1 cellular context compared by ENCODE assay signal in genomic region chr9:133893191-133893994, GRCh38.
TF ChIP-seq lines count a peak whose summit lies in the region.

No MANE protein-coding gene starts in this region.

TF ChIP-seq in HepG2, 621 proteins besides CTCF, POLR2A, EP300 and RAD21 (continued from another document and continues in another):
- TF ChIP-seq, protein P1, sequence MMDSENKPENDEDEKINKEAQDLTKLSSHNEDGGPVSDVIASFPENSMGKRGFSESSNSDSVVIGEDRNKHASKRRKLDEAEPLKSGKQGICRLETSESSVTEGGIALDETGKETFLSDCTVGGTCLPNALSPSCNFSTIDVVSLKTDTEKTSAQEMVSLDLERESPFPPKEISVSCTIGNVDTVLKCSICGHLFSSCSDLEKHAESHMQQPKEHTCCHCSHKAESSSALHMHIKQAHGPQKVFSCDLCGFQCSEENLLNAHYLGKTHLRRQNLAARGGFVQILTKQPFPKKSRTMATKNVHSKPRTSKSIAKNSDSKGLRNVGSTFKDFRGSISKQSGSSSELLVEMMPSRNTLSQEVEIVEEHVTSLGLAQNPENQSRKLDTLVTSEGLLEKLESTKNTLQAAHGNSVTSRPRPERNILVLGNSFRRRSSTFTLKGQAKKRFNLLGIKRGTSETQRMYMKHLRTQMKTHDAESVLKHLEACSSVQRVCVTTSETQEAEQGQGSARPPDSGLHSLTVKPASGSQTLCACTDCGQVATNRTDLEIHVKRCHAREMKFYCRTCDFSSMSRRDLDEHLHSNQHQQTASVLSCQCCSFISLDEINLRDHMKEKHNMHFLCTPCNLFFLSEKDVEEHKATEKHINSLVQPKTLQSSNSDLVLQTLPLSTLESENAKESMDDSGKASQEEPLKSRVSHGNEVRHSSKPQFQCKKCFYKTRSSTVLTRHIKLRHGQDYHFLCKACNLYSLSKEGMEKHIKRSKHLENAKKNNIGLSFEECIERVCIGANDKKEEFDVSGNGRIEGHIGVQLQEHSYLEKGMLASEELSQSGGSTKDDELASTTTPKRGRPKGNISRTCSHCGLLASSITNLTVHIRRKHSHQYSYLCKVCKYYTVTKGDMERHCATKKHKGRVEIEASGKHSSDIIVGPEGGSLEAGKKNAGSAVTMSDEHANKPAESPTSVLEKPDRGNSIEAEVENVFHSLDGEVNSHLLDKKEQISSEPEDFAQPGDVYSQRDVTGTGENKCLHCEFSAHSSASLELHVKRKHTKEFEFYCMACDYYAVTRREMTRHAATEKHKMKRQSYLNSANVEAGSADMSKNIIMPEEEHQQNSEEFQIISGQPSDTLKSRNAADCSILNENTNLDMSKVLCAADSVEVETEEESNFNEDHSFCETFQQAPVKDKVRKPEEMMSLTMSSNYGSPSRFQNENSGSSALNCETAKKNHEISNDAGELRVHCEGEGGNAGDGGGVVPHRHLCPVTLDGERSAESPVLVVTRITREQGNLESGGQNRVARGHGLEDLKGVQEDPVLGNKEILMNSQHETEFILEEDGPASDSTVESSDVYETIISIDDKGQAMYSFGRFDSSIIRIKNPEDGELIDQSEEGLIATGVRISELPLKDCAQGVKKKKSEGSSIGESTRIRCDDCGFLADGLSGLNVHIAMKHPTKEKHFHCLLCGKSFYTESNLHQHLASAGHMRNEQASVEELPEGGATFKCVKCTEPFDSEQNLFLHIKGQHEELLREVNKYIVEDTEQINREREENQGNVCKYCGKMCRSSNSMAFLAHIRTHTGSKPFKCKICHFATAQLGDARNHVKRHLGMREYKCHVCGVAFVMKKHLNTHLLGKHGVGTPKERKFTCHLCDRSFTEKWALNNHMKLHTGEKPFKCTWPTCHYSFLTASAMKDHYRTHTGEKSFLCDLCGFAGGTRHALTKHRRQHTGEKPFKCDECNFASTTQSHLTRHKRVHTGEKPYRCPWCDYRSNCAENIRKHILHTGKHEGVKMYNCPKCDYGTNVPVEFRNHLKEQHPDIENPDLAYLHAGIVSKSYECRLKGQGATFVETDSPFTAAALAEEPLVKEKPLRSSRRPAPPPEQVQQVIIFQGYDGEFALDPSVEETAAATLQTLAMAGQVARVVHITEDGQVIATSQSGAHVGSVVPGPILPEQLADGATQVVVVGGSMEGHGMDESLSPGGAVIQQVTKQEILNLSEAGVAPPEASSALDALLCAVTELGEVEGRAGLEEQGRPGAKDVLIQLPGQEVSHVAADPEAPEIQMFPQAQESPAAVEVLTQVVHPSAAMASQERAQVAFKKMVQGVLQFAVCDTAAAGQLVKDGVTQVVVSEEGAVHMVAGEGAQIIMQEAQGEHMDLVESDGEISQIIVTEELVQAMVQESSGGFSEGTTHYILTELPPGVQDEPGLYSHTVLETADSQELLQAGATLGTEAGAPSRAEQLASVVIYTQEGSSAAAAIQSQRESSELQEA (CRISPR knock-in tag; IDR thresholded peaks at IDR 0.05; ENCODE audit: not compliant biosample characterization) = no peak
- TF ChIP-seq, protein P2, sequence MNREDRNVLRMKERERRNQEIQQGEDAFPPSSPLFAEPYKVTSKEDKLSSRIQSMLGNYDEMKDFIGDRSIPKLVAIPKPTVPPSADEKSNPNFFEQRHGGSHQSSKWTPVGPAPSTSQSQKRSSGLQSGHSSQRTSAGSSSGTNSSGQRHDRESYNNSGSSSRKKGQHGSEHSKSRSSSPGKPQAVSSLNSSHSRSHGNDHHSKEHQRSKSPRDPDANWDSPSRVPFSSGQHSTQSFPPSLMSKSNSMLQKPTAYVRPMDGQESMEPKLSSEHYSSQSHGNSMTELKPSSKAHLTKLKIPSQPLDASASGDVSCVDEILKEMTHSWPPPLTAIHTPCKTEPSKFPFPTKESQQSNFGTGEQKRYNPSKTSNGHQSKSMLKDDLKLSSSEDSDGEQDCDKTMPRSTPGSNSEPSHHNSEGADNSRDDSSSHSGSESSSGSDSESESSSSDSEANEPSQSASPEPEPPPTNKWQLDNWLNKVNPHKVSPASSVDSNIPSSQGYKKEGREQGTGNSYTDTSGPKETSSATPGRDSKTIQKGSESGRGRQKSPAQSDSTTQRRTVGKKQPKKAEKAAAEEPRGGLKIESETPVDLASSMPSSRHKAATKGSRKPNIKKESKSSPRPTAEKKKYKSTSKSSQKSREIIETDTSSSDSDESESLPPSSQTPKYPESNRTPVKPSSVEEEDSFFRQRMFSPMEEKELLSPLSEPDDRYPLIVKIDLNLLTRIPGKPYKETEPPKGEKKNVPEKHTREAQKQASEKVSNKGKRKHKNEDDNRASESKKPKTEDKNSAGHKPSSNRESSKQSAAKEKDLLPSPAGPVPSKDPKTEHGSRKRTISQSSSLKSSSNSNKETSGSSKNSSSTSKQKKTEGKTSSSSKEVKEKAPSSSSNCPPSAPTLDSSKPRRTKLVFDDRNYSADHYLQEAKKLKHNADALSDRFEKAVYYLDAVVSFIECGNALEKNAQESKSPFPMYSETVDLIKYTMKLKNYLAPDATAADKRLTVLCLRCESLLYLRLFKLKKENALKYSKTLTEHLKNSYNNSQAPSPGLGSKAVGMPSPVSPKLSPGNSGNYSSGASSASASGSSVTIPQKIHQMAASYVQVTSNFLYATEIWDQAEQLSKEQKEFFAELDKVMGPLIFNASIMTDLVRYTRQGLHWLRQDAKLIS (CRISPR knock-in tag; IDR thresholded peaks at IDR 0.05) = no peak
- TF ChIP-seq, protein P3, sequence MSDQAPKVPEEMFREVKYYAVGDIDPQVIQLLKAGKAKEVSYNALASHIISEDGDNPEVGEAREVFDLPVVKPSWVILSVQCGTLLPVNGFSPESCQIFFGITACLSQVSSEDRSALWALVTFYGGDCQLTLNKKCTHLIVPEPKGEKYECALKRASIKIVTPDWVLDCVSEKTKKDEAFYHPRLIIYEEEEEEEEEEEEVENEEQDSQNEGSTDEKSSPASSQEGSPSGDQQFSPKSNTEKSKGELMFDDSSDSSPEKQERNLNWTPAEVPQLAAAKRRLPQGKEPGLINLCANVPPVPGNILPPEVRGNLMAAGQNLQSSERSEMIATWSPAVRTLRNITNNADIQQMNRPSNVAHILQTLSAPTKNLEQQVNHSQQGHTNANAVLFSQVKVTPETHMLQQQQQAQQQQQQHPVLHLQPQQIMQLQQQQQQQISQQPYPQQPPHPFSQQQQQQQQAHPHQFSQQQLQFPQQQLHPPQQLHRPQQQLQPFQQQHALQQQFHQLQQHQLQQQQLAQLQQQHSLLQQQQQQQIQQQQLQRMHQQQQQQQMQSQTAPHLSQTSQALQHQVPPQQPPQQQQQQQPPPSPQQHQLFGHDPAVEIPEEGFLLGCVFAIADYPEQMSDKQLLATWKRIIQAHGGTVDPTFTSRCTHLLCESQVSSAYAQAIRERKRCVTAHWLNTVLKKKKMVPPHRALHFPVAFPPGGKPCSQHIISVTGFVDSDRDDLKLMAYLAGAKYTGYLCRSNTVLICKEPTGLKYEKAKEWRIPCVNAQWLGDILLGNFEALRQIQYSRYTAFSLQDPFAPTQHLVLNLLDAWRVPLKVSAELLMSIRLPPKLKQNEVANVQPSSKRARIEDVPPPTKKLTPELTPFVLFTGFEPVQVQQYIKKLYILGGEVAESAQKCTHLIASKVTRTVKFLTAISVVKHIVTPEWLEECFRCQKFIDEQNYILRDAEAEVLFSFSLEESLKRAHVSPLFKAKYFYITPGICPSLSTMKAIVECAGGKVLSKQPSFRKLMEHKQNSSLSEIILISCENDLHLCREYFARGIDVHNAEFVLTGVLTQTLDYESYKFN (CRISPR knock-in tag; conservative IDR thresholded peaks at IDR 0.05) = no peak
- no peak for TF ChIP-seq PRPF4 (IDR thresholded peaks at IDR 0.05; ENCODE audit: low read depth, low read length, poor library complexity, severe bottlenecking)
- TF ChIP-seq DMTF1 (CRISPR knock-in tag; IDR thresholded peaks at IDR 0.05) = no peak
- no peak for TF ChIP-seq ZNF530 (CRISPR knock-in tag; IDR thresholded peaks at IDR 0.05; ENCODE audit: low read depth)
- no peak for TF ChIP-seq ZNF432 (CRISPR knock-in tag; IDR thresholded peaks at IDR 0.05; ENCODE audit: borderline replicate concordance)
- no peak for TF ChIP-seq IRF2 (CRISPR knock-in tag; IDR thresholded peaks at IDR 0.05)
- TF ChIP-seq CBX5 (CRISPR knock-in tag; IDR thresholded peaks at IDR 0.05; ENCODE audit: borderline replicate concordance) = no peak
- peak; percentile 58; the same call in 1 of the 2 replicates for TF ChIP-seq ZNF468 (CRISPR knock-in tag; IDR thresholded peaks at IDR 0.05)
- no peak for TF ChIP-seq SMAD9 (CRISPR knock-in tag; IDR thresholded peaks at IDR 0.05)
- TF ChIP-seq RBAK (CRISPR knock-in tag; IDR thresholded peaks at IDR 0.05) = no peak
- TF ChIP-seq NR2C2 (CRISPR knock-in tag; IDR thresholded peaks at IDR 0.05; ENCODE audit: borderline replicate concordance) = no peak
- TF ChIP-seq HOXA9 (CRISPR knock-in tag; IDR thresholded peaks at IDR 0.05; ENCODE audit: borderline replicate concordance) = no peak
- TF ChIP-seq, protein P4, sequence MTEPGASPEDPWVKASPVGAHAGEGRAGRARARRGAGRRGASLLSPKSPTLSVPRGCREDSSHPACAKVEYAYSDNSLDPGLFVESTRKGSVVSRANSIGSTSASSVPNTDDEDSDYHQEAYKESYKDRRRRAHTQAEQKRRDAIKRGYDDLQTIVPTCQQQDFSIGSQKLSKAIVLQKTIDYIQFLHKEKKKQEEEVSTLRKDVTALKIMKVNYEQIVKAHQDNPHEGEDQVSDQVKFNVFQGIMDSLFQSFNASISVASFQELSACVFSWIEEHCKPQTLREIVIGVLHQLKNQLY (CRISPR knock-in tag; IDR thresholded peaks at IDR 0.05) = no peak
- no peak for TF ChIP-seq MEIS2 (CRISPR knock-in tag; IDR thresholded peaks at IDR 0.05)
- TF ChIP-seq SCMH1 (CRISPR knock-in tag; IDR thresholded peaks at IDR 0.05; ENCODE audit: borderline replicate concordance) = no peak
- no peak for TF ChIP-seq SSRP1 (CRISPR knock-in tag; IDR thresholded peaks at IDR 0.05)
- no peak for TF ChIP-seq YEATS4 (CRISPR knock-in tag; IDR thresholded peaks at IDR 0.05; ENCODE audit: borderline replicate concordance)
- no peak for TF ChIP-seq FOXA3 (CRISPR knock-in tag; IDR thresholded peaks at IDR 0.05)
- TF ChIP-seq ZNF724P (CRISPR knock-in tag; IDR thresholded peaks at IDR 0.05; ENCODE audit: borderline replicate concordance) = 0 out of 2 replicates have a peak, but pooled peaks have one; percentile 31
- TF ChIP-seq AGO1 (IDR thresholded peaks at IDR 0.05; ENCODE audit: low read depth, low read length, poor library complexity, severe bottlenecking) = peak; percentile 6
- TF ChIP-seq NONO (IDR thresholded peaks at IDR 0.05) = no peak
- TF ChIP-seq NONO (CRISPR knock-in tag; conservative IDR thresholded peaks at IDR 0.05) = peak; percentile 17; the same call in 1 of the 2 replicates
- TF ChIP-seq MLLT10 (CRISPR knock-in tag; IDR thresholded peaks at IDR 0.05) = no peak
- no peak for TF ChIP-seq ZFAT (CRISPR knock-in tag; conservative IDR thresholded peaks at IDR 0.05)
- TF ChIP-seq KAT2B (IDR thresholded peaks at IDR 0.05; ENCODE audit: borderline replicate concordance, low read depth, low read length) = no peak
- TF ChIP-seq HNRNPUL1 (IDR thresholded peaks at IDR 0.05; ENCODE audit: low read depth, low read length) = no peak
- TF ChIP-seq RBFOX2 (IDR thresholded peaks at IDR 0.05; ENCODE audit: low read depth, low read length) = peak; percentile 49; the same call in 1 of the 2 replicates
- no peak for TF ChIP-seq KLF12 (CRISPR knock-in tag; IDR thresholded peaks at IDR 0.05; ENCODE audit: borderline replicate concordance)
- TF ChIP-seq, protein P5, sequence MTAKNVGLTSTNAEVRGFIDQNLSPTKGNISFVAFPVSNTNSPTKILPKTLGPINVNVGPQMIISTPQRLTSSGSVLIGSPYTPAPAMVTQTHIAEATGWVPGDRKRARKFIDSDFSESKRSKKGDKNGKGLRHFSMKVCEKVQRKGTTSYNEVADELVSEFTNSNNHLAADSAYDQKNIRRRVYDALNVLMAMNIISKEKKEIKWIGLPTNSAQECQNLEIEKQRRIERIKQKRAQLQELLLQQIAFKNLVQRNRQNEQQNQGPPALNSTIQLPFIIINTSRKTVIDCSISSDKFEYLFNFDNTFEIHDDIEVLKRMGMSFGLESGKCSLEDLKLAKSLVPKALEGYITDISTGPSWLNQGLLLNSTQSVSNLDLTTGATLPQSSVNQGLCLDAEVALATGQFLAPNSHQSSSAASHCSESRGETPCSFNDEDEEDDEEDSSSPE (CRISPR knock-in tag; IDR thresholded peaks at IDR 0.05) = no peak
- no peak for TF ChIP-seq PHF20 (CRISPR knock-in tag; IDR thresholded peaks at IDR 0.05)
- no peak for TF ChIP-seq JUN (CRISPR knock-in tag; IDR thresholded peaks at IDR 0.05)
- TF ChIP-seq CHCHD3 (CRISPR knock-in tag; IDR thresholded peaks at IDR 0.05) = 0 out of 2 replicates have a peak, but pooled peaks have one; percentile 35
- TF ChIP-seq, protein P6, sequence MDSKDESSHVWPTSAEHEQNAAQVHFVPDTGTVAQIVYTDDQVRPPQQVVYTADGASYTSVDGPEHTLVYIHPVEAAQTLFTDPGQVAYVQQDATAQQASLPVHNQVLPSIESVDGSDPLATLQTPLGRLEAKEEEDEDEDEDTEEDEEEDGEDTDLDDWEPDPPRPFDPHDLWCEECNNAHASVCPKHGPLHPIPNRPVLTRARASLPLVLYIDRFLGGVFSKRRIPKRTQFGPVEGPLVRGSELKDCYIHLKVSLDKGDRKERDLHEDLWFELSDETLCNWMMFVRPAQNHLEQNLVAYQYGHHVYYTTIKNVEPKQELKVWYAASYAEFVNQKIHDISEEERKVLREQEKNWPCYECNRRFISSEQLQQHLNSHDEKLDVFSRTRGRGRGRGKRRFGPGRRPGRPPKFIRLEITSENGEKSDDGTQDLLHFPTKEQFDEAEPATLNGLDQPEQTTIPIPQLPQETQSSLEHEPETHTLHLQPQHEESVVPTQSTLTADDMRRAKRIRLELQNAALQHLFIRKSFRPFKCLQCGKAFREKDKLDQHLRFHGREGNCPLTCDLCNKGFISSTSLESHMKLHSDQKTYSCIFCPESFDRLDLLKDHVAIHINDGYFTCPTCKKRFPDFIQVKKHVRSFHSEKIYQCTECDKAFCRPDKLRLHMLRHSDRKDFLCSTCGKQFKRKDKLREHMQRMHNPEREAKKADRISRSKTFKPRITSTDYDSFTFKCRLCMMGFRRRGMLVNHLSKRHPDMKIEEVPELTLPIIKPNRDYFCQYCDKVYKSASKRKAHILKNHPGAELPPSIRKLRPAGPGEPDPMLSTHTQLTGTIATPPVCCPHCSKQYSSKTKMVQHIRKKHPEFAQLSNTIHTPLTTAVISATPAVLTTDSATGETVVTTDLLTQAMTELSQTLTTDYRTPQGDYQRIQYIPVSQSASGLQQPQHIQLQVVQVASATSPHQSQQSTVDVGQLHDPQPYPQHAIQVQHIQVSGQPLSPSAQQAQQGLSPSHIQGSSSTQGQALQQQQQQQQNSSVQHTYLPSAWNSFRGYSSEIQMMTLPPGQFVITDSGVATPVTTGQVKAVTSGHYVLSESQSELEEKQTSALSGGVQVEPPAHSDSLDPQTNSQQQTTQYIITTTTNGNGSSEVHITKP (CRISPR knock-in tag; IDR thresholded peaks at IDR 0.05; ENCODE audit: low read depth) = no peak
- 0 out of 2 replicates have a peak, but pooled peaks have one; percentile 36 for TF ChIP-seq REXO4 (CRISPR knock-in tag; IDR thresholded peaks at IDR 0.05; ENCODE audit: borderline replicate concordance)
